ENCODE assay signal across 12 cellular contexts in genomic region chr10:95208702-95209391, GRCh38. TPM values are rescaled to one million over a fixed set of nuclear protein-coding genes. Genes with fewer than 3 reads are reported as not detected.
DNase-seq lines count a peak whose midpoint lies in the region; ATAC-seq and TF ChIP-seq lines count a peak whose summit lies in the region.
"Had no signal": no experiment of that assay in that cellular context is flagged by ENCODE, and none has a peak within 500 bp of the region (broad histone marks: within the 10 kb centered on the region; RNA-seq: fewer than 3 reads in every experiment).

No MANE protein-coding gene starts in this region.

- H4K8ac ChIP-seq in mesenchymal stem cell (ENCODE audit: low read length): peak overlapping the region; percentile 51

- TF ChIP-seq CTCF in Caco-2 (IDR thresholded peaks at IDR 0.05; ENCODE audit: insufficient read depth in 1 of 2, low read depth in 1 of 2, low read length in 1 of 2, severe bottlenecking in 1 of 2, unreplicated experiment in 1 of 2) (peak; percentile 22 to 37), mammary epithelial cell (conservative IDR thresholded peaks at IDR 0.05 in 1 of 2, IDR thresholded peaks at IDR 0.05 in 1 of 2; ENCODE audit: extremely low read depth in 1 of 2, insufficient read depth in 1 of 2, low read depth in 1 of 2, low read length in 2 of 2) (peak; percentile 12 to 46), tibial nerve (IDR thresholded peaks at IDR 0.05) (peak in 2 of 5 experiments; percentile 6 to 13)

- H3K9ac ChIP-seq in HUES48 (ENCODE audit: low read depth, low read length): 0 out of 2 replicates have a peak overlapping the region, but pooled peaks have one; percentile 2
- H3K9ac ChIP-seq in mammary epithelial cell (ENCODE audit: insufficient read depth, low read length): no peak overlapping the region
- no peak overlapping the region for H3K9ac ChIP-seq in mesenchymal stem cell (ENCODE audit: low read length)

- H3K27me3 ChIP-seq in Caco-2 (replicated peaks; ENCODE audit: control insufficient read depth, insufficient read depth, low read length) (no peaks in the 10 kb centered on the region), HUES48 (ENCODE audit: control insufficient read depth, insufficient read depth, low read length) (no peaks in the 10 kb centered on the region), mammary epithelial cell (ENCODE audit: insufficient read depth, low read length) (no peaks in the 10 kb centered on the region), mesenchymal stem cell (ENCODE audit: control insufficient read depth in 1 of 2, insufficient read depth in 1 of 2, low read length in 2 of 2) (no peaks in the 10 kb centered on the region), tibial nerve (no peaks in the 10 kb centered on the region)
- H3K27me3 ChIP-seq: SJCRH30, vagina had no signal

- CTCF ChIA-PET in Caco-2 (lab: Charles Lee) (no interaction called here), mammary epithelial cell (lab: Charles Lee; ENCODE audit: low non-redundant PET) (interaction anchor here (0.5 to 0.6 kb wide), 2 partner anchors 34 to 156 kb away, joined by 3 read pairs; no protein-coding TSS in a partner anchor)

- no peak for TF ChIP-seq POLR2A in tibial nerve (IDR thresholded peaks at IDR 0.05)

- no peak overlapping the region for H3K4me3 Mint-ChIP-seq in Caco-2 (ENCODE audit: unreplicated experiment)

- H3K9me3 Mint-ChIP-seq in Caco-2 (ENCODE audit: unreplicated experiment): no peaks in the 10 kb centered on the region

- H4K20me1 ChIP-seq in mammary epithelial cell (ENCODE audit: insufficient read depth, low read length): no peaks in the 10 kb centered on the region

- no peak overlapping the region for H2AFZ ChIP-seq in mammary epithelial cell (ENCODE audit: low read depth, low read length)
- H2AFZ ChIP-seq in mesenchymal stem cell (ENCODE audit: low read depth, low read length): no peak overlapping the region

- H3K4me3 ChIP-seq in Caco-2 (ENCODE audit: low read depth, low read length) (no peak overlapping the region), HUES48 (ENCODE audit: low read depth, low read length) (no peak overlapping the region), mammary epithelial cell (replicated peaks in 1 of 3; ENCODE audit: insufficient read depth in 1 of 3, low read depth in 2 of 3, low read length in 3 of 3) (no peak overlapping the region), mesenchymal stem cell (ENCODE audit: insufficient read depth in 1 of 2, low read depth in 1 of 2, low read length in 2 of 2) (no peak overlapping the region), tibial nerve (no peak overlapping the region)
- H3K4me3 ChIP-seq: SJCRH30, vagina had no signal

- H2AK5ac ChIP-seq in mesenchymal stem cell (ENCODE audit: low read length, severe bottlenecking): no peak overlapping the region

- H3K4me2 ChIP-seq in mammary epithelial cell (ENCODE audit: insufficient read depth, low read depth, low read length) (no peak overlapping the region), mesenchymal stem cell (ENCODE audit: low read length, poor library complexity, severe bottlenecking) (no peak overlapping the region)

- H3K9me3 ChIP-seq in Caco-2 (no peaks in the 10 kb centered on the region), HUES48 (ENCODE audit: control insufficient read depth, insufficient read depth, low read length) (no peaks in the 10 kb centered on the region), mammary epithelial cell (replicated peaks; ENCODE audit: insufficient read depth, low read length) (no peaks in the 10 kb centered on the region), mesenchymal stem cell (ENCODE audit: control insufficient read depth, low read length) (no peaks in the 10 kb centered on the region), tibial nerve (no peaks in the 10 kb centered on the region)
- H3K9me3 ChIP-seq: SJCRH30, vagina had no signal

- no peak overlapping the region for H2BK15ac ChIP-seq in mesenchymal stem cell (ENCODE audit: low read depth, poor library complexity, severe bottlenecking)

- no peak overlapping the region for H3K23ac ChIP-seq in mesenchymal stem cell (ENCODE audit: low read length in 2 of 2)

- H3K27me3 Mint-ChIP-seq in Caco-2 (ENCODE audit: insufficient read depth, unreplicated experiment): no peaks in the 10 kb centered on the region

- intact Hi-C loops in Caco-2 (cut with micrococcal nuclease; ENCODE audit: unreplicated experiment): no loop called here
- intact Hi-C loops in mammary epithelial cell (cut with micrococcal nuclease): loop anchor here (1.0 kb wide), 2 partner anchors 34 to 154 kb away; no protein-coding TSS in a partner anchor
- intact Hi-C loops in posterior cingulate gyrus (cut with DNase I): no loop called here

- H2BK5ac ChIP-seq in mesenchymal stem cell (ENCODE audit: low read depth, low read length, poor library complexity, severe bottlenecking): no peak overlapping the region

- H3K4ac ChIP-seq in mesenchymal stem cell (ENCODE audit: low read depth in 1 of 2, low read length in 2 of 2): peak overlapping the region in 1 of 2 experiments; percentile 54

- H3K27ac ChIP-seq in HUES48 (ENCODE audit: low read depth, low read length) (peak overlapping the region; percentile 14), mammary epithelial cell (ENCODE audit: insufficient read depth, low read depth, low read length) (no peak overlapping the region), mesenchymal stem cell (ENCODE audit: low read length, poor library complexity, severe bottlenecking) (no peak overlapping the region), tibial nerve (no peak overlapping the region)
- H3K27ac ChIP-seq: SJCRH30, vagina had no signal

- H3K18ac ChIP-seq in mesenchymal stem cell (ENCODE audit: low read depth in 1 of 2, low read length in 2 of 2): no peak overlapping the region

- no peak overlapping the region for H3K14ac ChIP-seq in mesenchymal stem cell (ENCODE audit: low read length in 2 of 2)

- dilution Hi-C loops in mammary epithelial cell (cut with HindIII; ENCODE audit: low sequenced_read_pairs): no loop called here

- peaks cover 7% of the 10 kb centered on the region for H3K4me1 Mint-ChIP-seq in Caco-2 (ENCODE audit: low read depth, unreplicated experiment)

- peaks cover 2% of the 10 kb centered on the region for H3K79me1 ChIP-seq in mesenchymal stem cell (replicated peaks; ENCODE audit: low read length, poor library complexity, severe bottlenecking)

- H3K79me2 ChIP-seq in mammary epithelial cell (ENCODE audit: insufficient read depth, low read length): no peaks in the 10 kb centered on the region

- BruUV-seq in Caco-2 (replicated peaks; lab: Mats Ljungman, UMichigan) (no TSS peak), mammary epithelial cell (replicated peaks; lab: Mats Ljungman, UMichigan) (no TSS peak)

- in situ Hi-C loops in mammary epithelial cell (cut with MboI; ENCODE audit: low sequenced_read_pairs in 2 of 2): loop anchor here in 1 of 2 donors (5.0 kb wide), 1 partner anchor 153 kb away; no protein-coding TSS in a partner anchor
- in situ Hi-C loops in G401 (cut with HindIII; ENCODE audit: low sequenced_read_pairs): no loop called here

- H2BK120ac ChIP-seq in mesenchymal stem cell (ENCODE audit: low read depth, low read length): no peak overlapping the region

- H3K36me3 ChIP-seq in Caco-2 (ENCODE audit: control insufficient read depth, insufficient read depth, low read length) (no peaks in the 10 kb centered on the region), HUES48 (ENCODE audit: control insufficient read depth, insufficient read depth, low read length) (0 out of 2 replicates have a peak, but pooled peaks cover 2% of the 10 kb centered on the region), mammary epithelial cell (ENCODE audit: insufficient read depth, low read length) (no peaks in the 10 kb centered on the region), mesenchymal stem cell (ENCODE audit: control insufficient read depth in 1 of 2, insufficient read depth in 2 of 2, low read depth in 1 of 2, low read length in 2 of 2) (no peaks in the 10 kb centered on the region), tibial nerve (no peaks in the 10 kb centered on the region)
- H3K36me3 ChIP-seq: SJCRH30, vagina had no signal

- peaks cover 12% of the 10 kb centered on the region for H3K36me3 Mint-ChIP-seq in Caco-2 (ENCODE audit: insufficient read depth, unreplicated experiment)

- no peak overlapping the region for H3K27ac Mint-ChIP-seq in Caco-2 (ENCODE audit: unreplicated experiment)

- DNase-seq in Caco-2 (no peak), mammary epithelial cell (no peak), mesenchymal stem cell (peak; percentile 38), G401 (ENCODE audit: low spot score) (no peak), tibial nerve (ENCODE audit: low spot score in 2 of 2) (no peak), posterior cingulate gyrus (no peak)
- DNase-seq: effector CD4-positive, alpha-beta T cell; stimulated activated CD4-positive, alpha-beta T cell treated with anti-CD3 and anti-CD28 coated beads, Interleukin-4, amount 100 ng/mL, for 1 hour had no signal

- 53% methylated on average over 7 of the region's 8 CpGs for WGBS in mammary epithelial cell (ENCODE audit: low coverage, missing lambda C conversion rate)
- 94% methylated on average over 5 of the region's 8 CpGs for WGBS in mesenchymal stem cell
- WGBS in tibial nerve, 2 donors: 60 to 62% methylated on average over 8 of the region's 8 CpGs

- H3K4me1 ChIP-seq in Caco-2 (no peaks in the 10 kb centered on the region), HUES48 (ENCODE audit: control insufficient read depth, insufficient read depth, low read length) (peaks cover 6% of the 10 kb centered on the region; the same call in 1 of the 2 replicates), mammary epithelial cell (ENCODE audit: insufficient read depth, low read length) (peaks cover 7% of the 10 kb centered on the region), mesenchymal stem cell (ENCODE audit: control insufficient read depth, insufficient read depth, low read depth, low read length) (no peaks in the 10 kb centered on the region), tibial nerve (no peaks in the 10 kb centered on the region)
- H3K4me1 ChIP-seq: SJCRH30, vagina had no signal

- ATAC-seq in HG03520 (IDR thresholded peaks at IDR 0.05; ENCODE audit: unreplicated experiment): no peak

- POLR2A ChIA-PET in Caco-2 (lab: Charles Lee): no interaction called here

- H2BK12ac ChIP-seq in mesenchymal stem cell (ENCODE audit: low read length in 2 of 2): no peak overlapping the region

- no peak for TF ChIP-seq EP300 in tibial nerve (IDR thresholded peaks at IDR 0.05)

- H4K91ac ChIP-seq in mesenchymal stem cell (ENCODE audit: low read length): no peak overlapping the region

RNA-seq across cellular contexts. Expression of gene ACSM6, which starts 14.8 kb away (rescaled TPM):
- total RNA-seq in Caco-2 (2022) (not detected in 2 replicates), mammary epithelial cell (not detected), tibial nerve (not detected)
- polyA plus RNA-seq in mammary epithelial cell: not detected
- polyA minus RNA-seq in mammary epithelial cell: not detected
- not detected for polyA plus RNA-seq in mesenchymal stem cell (2013, experiment 1 of 2)
- polyA plus RNA-seq in mesenchymal stem cell (2013, experiment 2 of 2): not detected
- not detected in 2 replicates for total RNA-seq in G401 (2014; rRNA removed; shearing (Covaris generic))
- total RNA-seq: vagina had no signal
